ENCODE assay signal across 9 cellular contexts in the genomic region with DNA sequence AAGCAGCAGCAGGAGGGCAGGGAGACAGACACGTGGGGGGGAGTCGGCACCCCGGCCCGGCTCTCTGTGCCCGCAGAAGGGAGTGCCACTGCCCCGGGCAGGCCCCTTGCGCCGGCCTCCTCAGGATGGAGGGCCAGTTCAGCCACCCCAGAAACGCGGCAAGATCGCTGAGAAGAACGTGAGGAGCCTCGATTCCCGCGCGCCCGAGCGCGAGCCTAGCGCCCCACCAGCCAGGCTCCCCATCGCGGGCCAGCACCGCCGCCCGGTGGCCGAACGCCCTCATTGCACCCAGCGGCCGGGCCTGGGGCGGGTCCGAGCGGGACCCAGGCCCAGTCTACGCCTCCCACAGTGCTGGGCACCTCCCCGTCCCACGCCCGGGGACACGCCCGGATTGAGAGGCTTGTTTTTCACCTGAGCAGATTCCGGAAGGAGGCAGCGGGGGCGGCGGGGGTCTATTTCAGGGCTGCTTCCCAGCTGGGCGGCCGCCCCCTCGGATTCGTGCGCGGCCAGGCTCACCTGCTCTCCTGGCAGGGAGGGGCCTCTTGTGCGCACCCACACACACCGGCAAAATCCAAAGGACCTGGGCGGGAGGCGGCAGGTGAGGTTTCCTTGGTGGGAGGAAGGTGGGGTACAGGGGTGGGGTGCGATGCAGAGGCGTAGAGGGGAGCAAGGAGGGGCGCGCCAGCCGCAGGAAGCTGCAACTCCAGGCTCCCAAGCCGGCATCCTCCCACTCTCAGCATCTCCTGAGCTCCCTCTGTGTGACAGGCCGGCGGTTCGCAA. TPM values are rescaled to one million over a fixed set of nuclear protein-coding genes. Genes with fewer than 3 reads are reported as not detected.
DNase-seq lines count a peak whose midpoint lies in the region; ATAC-seq, FAIRE-seq and TF ChIP-seq lines count a peak whose summit lies in the region.
"Had no signal": no experiment of that assay in that cellular context is flagged by ENCODE, and none has a peak within 500 bp of the region (broad histone marks: within the 10 kb centered on the region; RNA-seq: fewer than 3 reads in every experiment).

No MANE protein-coding gene starts in this region.

- H3K79me1 ChIP-seq in H1 (ENCODE audit: low read depth, low read length) = no peaks in the 10 kb centered on the region

- 0 out of 2 replicates have a peak overlapping the region, but pooled peaks have one; percentile 88 for H2BK12ac ChIP-seq in H1 (ENCODE audit: low read depth, low read length)

- H4K5ac ChIP-seq in H1 (ENCODE audit: insufficient read length, low read depth, low read length) = no peak overlapping the region

- no peak overlapping the region for H2BK20ac ChIP-seq in H1 (ENCODE audit: low read length)

- peaks cover 8 to 41% (median 26%) of the 10 kb centered on the region in 4 experiments for H3K27me3 ChIP-seq in H1 (replicated peaks in 1 of 4; ENCODE audit: control insufficient read depth in 3 of 4, extremely low read depth in 1 of 4, insufficient read depth in 3 of 4, low read length in 3 of 4)

- H3K56ac ChIP-seq in H1 (replicated peaks; ENCODE audit: insufficient read length, low read depth, low read length) = peak overlapping the region; percentile 86

- no peaks in the 10 kb centered on the region for H3K36me3 ChIP-seq in H1 (ENCODE audit: control insufficient read depth in 2 of 4, insufficient read depth in 4 of 4, low read length in 3 of 4)

- H3K4ac ChIP-seq in H1 (replicated peaks; ENCODE audit: insufficient read length, low read depth, low read length) = no peak overlapping the region

- H4K91ac ChIP-seq in H1 (replicated peaks; ENCODE audit: insufficient read length, low read length) = peak overlapping the region; percentile 44

- peaks cover 3 to 30% (median 10%) of the 10 kb centered on the region in 4 experiments for H3K4me1 ChIP-seq in H1 (replicated peaks in 1 of 4; ENCODE audit: control insufficient read depth in 3 of 4, insufficient read depth in 4 of 4, low read length in 3 of 4)

- no peak overlapping the region for H3K9ac ChIP-seq in H1 (replicated peaks in 1 of 4; ENCODE audit: extremely low read depth in 1 of 4, low read depth in 3 of 4, low read length in 3 of 4)

- no peak overlapping the region for H3K14ac ChIP-seq in H1 (ENCODE audit: insufficient read length)

- H2BK5ac ChIP-seq in H1 (ENCODE audit: low read depth, low read length) = no peak overlapping the region

- TF ChIP-seq POLR2A in H1 (IDR thresholded peaks at IDR 0.05; ENCODE audit: control extremely low read depth in 1 of 2, low read depth in 2 of 2, low read length in 2 of 2) = no peak

- no peak overlapping the region for H3K4me3 Mint-ChIP-seq in activated CD8-positive, alpha-beta T cell treated with anti-CD3 and anti-CD28 coated beads, Interleukin-2, amount 10 ng/mL, durations not matched to agents 7 days and 5 days

- no peak overlapping the region for H3K27ac ChIP-seq in H1 (ENCODE audit: low read depth, low read length)
- H3K27ac ChIP-seq: skin epidermis had no signal

- TF ChIP-seq RAD21 in H1 (IDR thresholded peaks at IDR 0.05 in 1 of 2, conservative IDR thresholded peaks at IDR 0.05 in 1 of 2; ENCODE audit: low read depth in 2 of 2, low read length in 2 of 2) = peak; percentile 98 to 99

- H2BK15ac ChIP-seq in H1 (ENCODE audit: low read length) = no peak overlapping the region

- H3K23me2 ChIP-seq in H1 (ENCODE audit: low read depth, low read length) = no peaks in the 10 kb centered on the region; the same call in 1 of the 2 replicates

- H2AFZ ChIP-seq in H1 (ENCODE audit: low read length) = no peak overlapping the region; the same call in 1 of the 2 replicates

- H3K4me1 Mint-ChIP-seq in activated CD8-positive, alpha-beta T cell treated with anti-CD3 and anti-CD28 coated beads, Interleukin-2, amount 10 ng/mL, durations not matched to agents 7 days and 5 days (ENCODE audit: low read depth) = peaks cover 5% of the 10 kb centered on the region

- CTCF ChIA-PET in activated CD8-positive, alpha-beta T cell treated with anti-CD3 and anti-CD28 coated beads, Interleukin-2, amount 10 ng/mL, durations not matched to agents 7 days and 5 days (lab: Charles Lee) = interaction anchor here (0.7 to 3.3 kb wide), 12 partner anchors 9 to 443 kb away, joined by 3 to 39 read pairs (median 4); partner anchors contain the start of gene UQCC2
- CTCF ChIA-PET in H1 (lab: Charles Lee; ENCODE audit: partially characterized antibody) = interaction anchor here (0.7 to 8.0 kb wide), 73 partner anchors 8 to 456 kb away, joined by 3 to 120 read pairs (median 5); partner anchors contain the start of gene GRM4

- peaks cover 49% of the 10 kb centered on the region for H3K27me3 Mint-ChIP-seq in activated CD8-positive, alpha-beta T cell treated with anti-CD3 and anti-CD28 coated beads, Interleukin-2, amount 10 ng/mL, durations not matched to agents 7 days and 5 days (ENCODE audit: low read depth)

- peak overlapping the region; percentile 3 to 72 (median 48) for H3K4me3 ChIP-seq in H1 (ENCODE audit: extremely low read depth in 1 of 4, insufficient read depth in 2 of 4, low read depth in 3 of 4, low read length in 4 of 4)

- POLR2A ChIA-PET in activated CD8-positive, alpha-beta T cell treated with anti-CD3 and anti-CD28 coated beads, Interleukin-2, amount 10 ng/mL, durations not matched to agents 7 days and 5 days (lab: Charles Lee) = interaction anchor here (0.6 to 0.8 kb wide), 2 partner anchors 100 to 407 kb away, joined by 3 read pairs; no protein-coding TSS in a partner anchor
- POLR2A ChIA-PET in H1 (lab: Charles Lee; ENCODE audit: partially characterized antibody) = interaction anchor here (0.7 to 2.3 kb wide), 6 partner anchors 9 to 443 kb away, joined by 3 to 14 read pairs (median 4); partner anchors contain the start of genes GRM4, HMGA1 and UQCC2

- no peak overlapping the region for H2AK5ac ChIP-seq in H1 (ENCODE audit: low read depth, low read length)

- H3K9me3 ChIP-seq in H1 (ENCODE audit: insufficient read depth in 2 of 2, low read depth in 1 of 2, low read length in 1 of 2) = peaks cover 3 to 7% of the 10 kb centered on the region in 2 experiments; a peak in 2 of 4 replicates

- ATAC-seq in activated CD8-positive, alpha-beta T cell treated with anti-CD3 and anti-CD28 coated beads, Interleukin-2, amount 10 ng/mL, durations not matched to agents 7 days and 5 days = peak; percentile 84
- no peak for ATAC-seq in GM19351 (IDR thresholded peaks at IDR 0.05; ENCODE audit: unreplicated experiment)

- H2BK120ac ChIP-seq in H1 (replicated peaks; ENCODE audit: low read depth, low read length) = no peak overlapping the region

- WGBS in H1 (ENCODE audit: extremely low coverage in 1 of 2, insufficient coverage in 1 of 2, insufficient read length in 1 of 2, insufficient replicate concordance in 2 of 2, low coverage in 1 of 2, low lambda C conversion rate in 2 of 2, missing lambda C conversion rate in 1 of 2), 2 experiments = 7% methylated on average over 45 of the region's 61 CpGs; no CpG with 5 or more reads in 1 of the 2 experiments

- no peaks in the 10 kb centered on the region for H4K20me1 ChIP-seq in H1 (replicated peaks in 1 of 2; ENCODE audit: control insufficient read depth in 1 of 2, insufficient read depth in 2 of 2, low read length in 2 of 2)

- no peak for FAIRE-seq in H1 (lab: Jason Lieb, UNC)

- peak in 2 of 3 experiments; percentile 93 to 98; a peak in 3 of 4 replicates for TF ChIP-seq CTCF in H1 (IDR thresholded peaks at IDR 0.05; ENCODE audit: control extremely low read depth in 1 of 3, insufficient read depth in 1 of 3, low read depth in 1 of 3, low read length in 3 of 3)

- peaks cover 5% of the 10 kb centered on the region for H3K9me3 Mint-ChIP-seq in activated CD8-positive, alpha-beta T cell treated with anti-CD3 and anti-CD28 coated beads, Interleukin-2, amount 10 ng/mL, durations not matched to agents 7 days and 5 days (ENCODE audit: insufficient read depth)

- no peaks in the 10 kb centered on the region for H3K36me3 Mint-ChIP-seq in activated CD8-positive, alpha-beta T cell treated with anti-CD3 and anti-CD28 coated beads, Interleukin-2, amount 10 ng/mL, durations not matched to agents 7 days and 5 days (ENCODE audit: low read depth)

- H3K23ac ChIP-seq in H1 (ENCODE audit: insufficient read length) = no peak overlapping the region

- no peaks in the 10 kb centered on the region for H3K79me2 ChIP-seq in H1 (ENCODE audit: control insufficient read depth in 1 of 2, insufficient read depth in 2 of 2, low read length in 2 of 2)

- H4K8ac ChIP-seq in H1 (ENCODE audit: extremely low read depth, insufficient read depth, low read length) = peak overlapping the region; percentile 54

- DNase-seq in NCI-H345 (lab: John Stamatoyannopoulos, UW) (peak; percentile 57), NCI-H345 treated with DMSO at 0.1 percent for 48 hours (lab: John Stamatoyannopoulos, UW; ENCODE audit: unreplicated experiment) (no peak), NCI-H2196 treated with DMSO at 0.1 percent for 48 hours (lab: John Stamatoyannopoulos, UW; ENCODE audit: unreplicated experiment) (peak; percentile 23), H1 (ENCODE audit: low read depth in 1 of 2, low spot score in 2 of 2) (peak in 1 of 2 experiments; percentile 99), midbrain (lab: John Stamatoyannopoulos, UW) (peak; percentile 31)
- DNase-seq in activated CD8-positive, alpha-beta T cell treated with anti-CD3 and anti-CD28 coated beads, Interleukin-2, amount 10 ng/mL, durations not matched to agents 7 days and 5 days = peak; percentile 69
- DNase-seq in stimulated activated CD8-positive, alpha-beta memory T cell treated with anti-CD3 and anti-CD28 coated beads, Interleukin-7, amount 100 ng/mL, for 1 hour (ENCODE audit: low read depth in 2 of 2) = peak; percentile 33 to 43

- no peak overlapping the region for H3K27ac Mint-ChIP-seq in activated CD8-positive, alpha-beta T cell treated with anti-CD3 and anti-CD28 coated beads, Interleukin-2, amount 10 ng/mL, durations not matched to agents 7 days and 5 days

- H3K4me2 ChIP-seq in H1 (ENCODE audit: insufficient read depth in 1 of 2, low read depth in 2 of 2, low read length in 2 of 2) = peak overlapping the region; percentile 0 to 88; a peak in 3 of 4 replicates

- no peak for TF ChIP-seq EP300 in H1 (IDR thresholded peaks at IDR 0.05; ENCODE audit: borderline replicate concordance in 1 of 2, low read depth in 2 of 2, low read length in 2 of 2)

- H3K18ac ChIP-seq in H1 (ENCODE audit: extremely low read depth, low read length) = no peak overlapping the region

TF ChIP-seq in H1, 55 proteins besides CTCF, POLR2A, EP300 and RAD21 (continues in another document):
- TF ChIP-seq TEAD4 (IDR thresholded peaks at IDR 0.05; ENCODE audit: low read depth, low read length) = no peak

RNA-seq across cellular contexts. Expression of gene GRM4, which starts 9.0 kb away (rescaled TPM):
- not detected for total RNA-seq in activated CD8-positive, alpha-beta T cell treated with anti-CD3 and anti-CD28 coated beads, Interleukin-2, amount 10 ng/mL, durations not matched to agents 7 days and 5 days
- total RNA-seq in H1 (2021; fragmentation: NEBNext Ultra II Directional; extraction: Animal tissue kit (Norgen Biotek cat#: 25700)) = 18.7 and 21.5 TPM in 2 replicates
- polyA plus RNA-seq in H1 (2011; rRNA removed) = 19.6 and 24.2 TPM in 2 replicates
- polyA plus RNA-seq in H1 (2011; cell fraction: cytosol; rRNA removed) = 9.2 TPM
- polyA plus RNA-seq in H1 (2011; cell fraction: nucleus; rRNA removed) = 32.8 TPM
- 9.0 to 19.1 TPM (median 15.6 TPM) in 4 replicates for polyA plus RNA-seq in H1 (2012, experiment 1 of 2)
- 9.6 TPM for polyA plus RNA-seq in H1 (2012, experiment 2 of 2)
- polyA plus RNA-seq in H1 (2013, experiment 1 of 2) = 27.2 TPM
- polyA plus RNA-seq in H1 (2013, experiment 2 of 2) = 27.6 TPM
- 15.4 and 22.9 TPM in 2 replicates for polyA minus RNA-seq in H1 (2011; rRNA and poly(A)+ RNA removed)
- 17.1 TPM for polyA minus RNA-seq in H1 (2011; cell fraction: cytosol; rRNA and poly(A)+ RNA removed)
- polyA minus RNA-seq in H1 (2011; cell fraction: nucleus; rRNA and poly(A)+ RNA removed) = 16.3 TPM

Comparison
In these comparisons a context has a peak if more than half of its experiments do, and no peak if none do; other contexts are left out.
1. RNA of gene GRM4, which starts 9.0 kb away (total RNA-seq): 18.7 to 21.5 TPM in H1; not detected in activated CD8-positive, alpha-beta T cell treated with anti-CD3 and anti-CD28 coated beads, Interleukin-2, amount 10 ng/mL, durations not matched to agents 7 days and 5 days; every median in the first group is over 10 times any median in the second.